In the genomic region with DNA sequence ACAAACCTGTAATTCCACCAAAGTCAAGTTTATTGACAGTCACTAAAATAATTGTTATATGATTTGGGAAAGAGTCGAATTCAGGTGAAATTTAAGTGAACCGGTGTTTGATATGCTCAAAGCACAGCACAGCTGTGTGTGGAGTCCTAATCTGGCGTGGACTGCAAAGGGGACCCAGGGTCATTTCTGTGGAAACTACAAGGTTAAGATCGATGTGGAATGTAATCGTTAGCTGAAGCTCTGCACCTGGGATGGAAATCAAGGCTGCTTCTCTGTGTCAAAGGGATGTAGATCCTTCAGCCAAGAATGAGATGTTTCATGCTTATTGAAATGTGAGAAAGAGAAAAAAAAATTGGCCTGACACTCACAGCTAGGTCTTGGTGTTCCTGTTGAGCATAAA, we compare ENCODE assay signal across 1 cellular context.
A peak's percentile ranks its signal among the peaks of the same experiment; 100 is the strongest.
TF ChIP-seq lines count a peak whose summit lies in the region.

No MANE protein-coding gene starts in this region.

TF ChIP-seq in HepG2, 621 proteins besides CTCF, POLR2A, EP300 and RAD21 (continues in another document):
- no peak for TF ChIP-seq NR2F6 (IDR thresholded peaks at IDR 0.05)
- TF ChIP-seq NR2F6 (CRISPR knock-in tag; IDR thresholded peaks at IDR 0.05), result 0 out of 2 replicates have a peak, but pooled peaks have one; percentile 15
- no peak for TF ChIP-seq ZNF674 (CRISPR knock-in tag; IDR thresholded peaks at IDR 0.05; ENCODE audit: low read depth)
- TF ChIP-seq NPAS2 (CRISPR knock-in tag; IDR thresholded peaks at IDR 0.05; ENCODE audit: borderline replicate concordance), result no peak
- TF ChIP-seq RFX3 (CRISPR knock-in tag; IDR thresholded peaks at IDR 0.05), result no peak
- TF ChIP-seq, protein P1, sequence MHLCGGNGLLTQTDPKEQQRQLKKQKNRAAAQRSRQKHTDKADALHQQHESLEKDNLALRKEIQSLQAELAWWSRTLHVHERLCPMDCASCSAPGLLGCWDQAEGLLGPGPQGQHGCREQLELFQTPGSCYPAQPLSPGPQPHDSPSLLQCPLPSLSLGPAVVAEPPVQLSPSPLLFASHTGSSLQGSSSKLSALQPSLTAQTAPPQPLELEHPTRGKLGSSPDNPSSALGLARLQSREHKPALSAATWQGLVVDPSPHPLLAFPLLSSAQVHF (CRISPR knock-in tag; IDR thresholded peaks at IDR 0.05), result no peak
- no peak for TF ChIP-seq NCOA1 (CRISPR knock-in tag; IDR thresholded peaks at IDR 0.05)
- TF ChIP-seq CBX2 (IDR thresholded peaks at IDR 0.05; ENCODE audit: low read depth, low read length), result no peak
- TF ChIP-seq CBX2 (CRISPR knock-in tag; IDR thresholded peaks at IDR 0.05; ENCODE audit: low read depth), result no peak
- no peak for TF ChIP-seq ZNF251 (CRISPR knock-in tag; IDR thresholded peaks at IDR 0.05)
- TF ChIP-seq ZEB1 (IDR thresholded peaks at IDR 0.05; ENCODE audit: insufficient replicate concordance, low read depth), result peak; percentile 36
- TF ChIP-seq THAP11 (CRISPR knock-in tag; IDR thresholded peaks at IDR 0.05), result peak; percentile 23; the same call in 1 of the 2 replicates
- TF ChIP-seq ZFP37 (CRISPR knock-in tag; IDR thresholded peaks at IDR 0.05; ENCODE audit: borderline replicate concordance), result no peak
- no peak for TF ChIP-seq ZNF75D (CRISPR knock-in tag; IDR thresholded peaks at IDR 0.05; ENCODE audit: borderline replicate concordance)
- TF ChIP-seq SNAPC4 (CRISPR knock-in tag; IDR thresholded peaks at IDR 0.05), result no peak
- TF ChIP-seq POGZ (CRISPR knock-in tag; IDR thresholded peaks at IDR 0.05), result no peak
- no peak for TF ChIP-seq CBFB (CRISPR knock-in tag; IDR thresholded peaks at IDR 0.05)
- TF ChIP-seq, protein P2, sequence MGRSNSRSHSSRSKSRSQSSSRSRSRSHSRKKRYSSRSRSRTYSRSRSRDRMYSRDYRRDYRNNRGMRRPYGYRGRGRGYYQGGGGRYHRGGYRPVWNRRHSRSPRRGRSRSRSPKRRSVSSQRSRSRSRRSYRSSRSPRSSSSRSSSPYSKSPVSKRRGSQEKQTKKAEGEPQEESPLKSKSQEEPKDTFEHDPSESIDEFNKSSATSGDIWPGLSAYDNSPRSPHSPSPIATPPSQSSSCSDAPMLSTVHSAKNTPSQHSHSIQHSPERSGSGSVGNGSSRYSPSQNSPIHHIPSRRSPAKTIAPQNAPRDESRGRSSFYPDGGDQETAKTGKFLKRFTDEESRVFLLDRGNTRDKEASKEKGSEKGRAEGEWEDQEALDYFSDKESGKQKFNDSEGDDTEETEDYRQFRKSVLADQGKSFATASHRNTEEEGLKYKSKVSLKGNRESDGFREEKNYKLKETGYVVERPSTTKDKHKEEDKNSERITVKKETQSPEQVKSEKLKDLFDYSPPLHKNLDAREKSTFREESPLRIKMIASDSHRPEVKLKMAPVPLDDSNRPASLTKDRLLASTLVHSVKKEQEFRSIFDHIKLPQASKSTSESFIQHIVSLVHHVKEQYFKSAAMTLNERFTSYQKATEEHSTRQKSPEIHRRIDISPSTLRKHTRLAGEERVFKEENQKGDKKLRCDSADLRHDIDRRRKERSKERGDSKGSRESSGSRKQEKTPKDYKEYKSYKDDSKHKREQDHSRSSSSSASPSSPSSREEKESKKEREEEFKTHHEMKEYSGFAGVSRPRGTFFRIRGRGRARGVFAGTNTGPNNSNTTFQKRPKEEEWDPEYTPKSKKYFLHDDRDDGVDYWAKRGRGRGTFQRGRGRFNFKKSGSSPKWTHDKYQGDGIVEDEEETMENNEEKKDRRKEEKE (IDR thresholded peaks at IDR 0.05), result no peak
- no peak for TF ChIP-seq GRHL1 (CRISPR knock-in tag; conservative IDR thresholded peaks at IDR 0.05)
- no peak for TF ChIP-seq SAFB2 (CRISPR knock-in tag; IDR thresholded peaks at IDR 0.05; ENCODE audit: borderline replicate concordance, low read depth)
- TF ChIP-seq ASH2L (IDR thresholded peaks at IDR 0.05; ENCODE audit: insufficient read length, low read depth, low read length), result no peak
- TF ChIP-seq ZBTB10 (CRISPR knock-in tag; IDR thresholded peaks at IDR 0.05; ENCODE audit: borderline replicate concordance), result no peak
- TF ChIP-seq RCOR2 (CRISPR knock-in tag; IDR thresholded peaks at IDR 0.05), result no peak
- peak; percentile 85 for TF ChIP-seq TEAD3 (CRISPR knock-in tag; optimal IDR thresholded peaks at IDR 0.05; ENCODE audit: borderline replicate concordance)
- TF ChIP-seq ARNT (IDR thresholded peaks at IDR 0.05), result no peak
- TF ChIP-seq GATAD2A (CRISPR knock-in tag; IDR thresholded peaks at IDR 0.05), result peak; percentile 74
- TF ChIP-seq MEIS1 (CRISPR knock-in tag; IDR thresholded peaks at IDR 0.05; ENCODE audit: borderline replicate concordance), result no peak
- 0 out of 2 replicates have a peak, but pooled peaks have one; percentile 12 for TF ChIP-seq RXRB (CRISPR knock-in tag; IDR thresholded peaks at IDR 0.05; ENCODE audit: borderline replicate concordance)
- TF ChIP-seq NR2F1 (CRISPR knock-in tag; IDR thresholded peaks at IDR 0.05), result 0 out of 4 replicates have a peak, but pooled peaks of 1 of the 2 experiments have one; percentile 23
- TF ChIP-seq HNRNPLL (IDR thresholded peaks at IDR 0.05; ENCODE audit: low read depth, low read length, poor library complexity, severe bottlenecking), result no peak
- TF ChIP-seq TSC22D2 (CRISPR knock-in tag; IDR thresholded peaks at IDR 0.05; ENCODE audit: borderline replicate concordance), result no peak
- no peak for TF ChIP-seq MED1 (CRISPR knock-in tag; IDR thresholded peaks at IDR 0.05)
- TF ChIP-seq, protein P3, sequence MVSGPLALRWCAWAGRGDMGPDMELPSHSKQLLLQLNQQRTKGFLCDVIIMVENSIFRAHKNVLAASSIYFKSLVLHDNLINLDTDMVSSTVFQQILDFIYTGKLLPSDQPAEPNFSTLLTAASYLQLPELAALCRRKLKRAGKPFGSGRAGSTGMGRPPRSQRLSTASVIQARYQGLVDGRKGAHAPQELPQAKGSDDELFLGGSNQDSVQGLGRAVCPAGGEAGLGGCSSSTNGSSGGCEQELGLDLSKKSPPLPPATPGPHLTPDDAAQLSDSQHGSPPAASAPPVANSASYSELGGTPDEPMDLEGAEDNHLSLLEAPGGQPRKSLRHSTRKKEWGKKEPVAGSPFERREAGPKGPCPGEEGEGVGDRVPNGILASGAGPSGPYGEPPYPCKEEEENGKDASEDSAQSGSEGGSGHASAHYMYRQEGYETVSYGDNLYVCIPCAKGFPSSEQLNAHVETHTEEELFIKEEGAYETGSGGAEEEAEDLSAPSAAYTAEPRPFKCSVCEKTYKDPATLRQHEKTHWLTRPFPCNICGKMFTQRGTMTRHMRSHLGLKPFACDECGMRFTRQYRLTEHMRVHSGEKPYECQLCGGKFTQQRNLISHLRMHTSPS (CRISPR knock-in tag; IDR thresholded peaks at IDR 0.05; ENCODE audit: low read depth), result no peak
- TF ChIP-seq PAXIP1 (CRISPR knock-in tag; conservative IDR thresholded peaks at IDR 0.05), result peak; percentile 71
- TF ChIP-seq HNRNPL (IDR thresholded peaks at IDR 0.05; ENCODE audit: low read depth, low read length), result no peak
- no peak for TF ChIP-seq NR2C2 (CRISPR knock-in tag; IDR thresholded peaks at IDR 0.05; ENCODE audit: borderline replicate concordance)
